In genomic region chr10:58919927-58920654, GRCh38 we compare ENCODE assay signal across 13 cellular contexts.
DNase-seq lines count a peak whose midpoint lies in the region; ATAC-seq, FAIRE-seq and TF ChIP-seq lines count a peak whose summit lies in the region.
"Had no signal": no experiment of that assay in that cellular context is flagged by ENCODE, and none has a peak within 500 bp of the region (broad histone marks: within the 10 kb centered on the region; RNA-seq: fewer than 3 reads in every experiment).

No MANE protein-coding gene starts in this region.

- peaks cover 27% of the 10 kb centered on the region for H3K4me1 ChIP-seq in A549
- H3K4me1 ChIP-seq in SK-N-SH (ENCODE audit: control insufficient read depth in 1 of 2, insufficient read depth in 2 of 2, low read depth in 1 of 2, low read length in 1 of 2), result peaks cover 4 to 18% of the 10 kb centered on the region in 2 experiments; a peak in 2 of 4 replicates
- peaks cover 0 to 9% (median 0%) of the 10 kb centered on the region in 3 donors for H3K4me1 ChIP-seq in esophagus squamous epithelium

- no peaks in the 10 kb centered on the region for H3K9me2 ChIP-seq in SK-N-SH

- TF ChIP-seq EP300 in A549 (IDR thresholded peaks at IDR 0.05) (no peak), SK-N-SH (IDR thresholded peaks at IDR 0.05; ENCODE audit: borderline replicate concordance in 1 of 2, low read depth in 1 of 2, low read length in 1 of 2) (peak in 1 of 2 experiments; percentile 32; a peak in 1 of 4 replicates)

- H3K27ac ChIP-seq in A549 (peak overlapping the region; percentile 23 to 66; a peak in 5 of 6 replicates), SK-N-SH (ENCODE audit: low read depth in 2 of 2, low read length in 1 of 2) (peak overlapping the region; percentile 58 to 86; a peak in 3 of 4 replicates), esophagus squamous epithelium (no peak overlapping the region), dorsolateral prefrontal cortex (peak overlapping the region in 18 of 59 donors; percentile 2 to 72 (median 41))

- DNase-seq in A549 (ENCODE audit: low read depth in 1 of 2, low spot score in 1 of 2) (peak; percentile 68 to 72), H54 (ENCODE audit: insufficient read length, low spot score) (peak; percentile 76), SK-N-SH (no peak), glomerular visceral epithelial cell (ENCODE audit: extremely low spot score) (peak; percentile 62), esophagus squamous epithelium (lab: John Stamatoyannopoulos, UW) (no peak), dorsolateral prefrontal cortex (no peak)
- DNase-seq: activated CD4-positive, alpha-beta memory T cell treated with anti-CD3 and anti-CD28 coated beads for 36 hours; CD8-positive, alpha-beta memory T cell; dermis blood vessel endothelial cell; NCI-H82 had no signal

- ATAC-seq in A549, result peak; percentile 97 to 98
- no peak for ATAC-seq in HG03097 (IDR thresholded peaks at IDR 0.05; ENCODE audit: low FRiP score, unreplicated experiment)
- ATAC-seq in HG03135 (IDR thresholded peaks at IDR 0.05; ENCODE audit: unreplicated experiment), result no peak

- TF ChIP-seq RAD21 in A549 (conservative IDR thresholded peaks at IDR 0.05 in 1 of 2, IDR thresholded peaks at IDR 0.05 in 1 of 2) (no peak), SK-N-SH (IDR thresholded peaks at IDR 0.05; ENCODE audit: low read length) (no peak)

- POLR2A ChIA-PET in A549 (lab: Yijun Ruan, JAX) (no interaction called here), SK-N-SH (lab: Yijun Ruan, JAX) (no interaction called here)

- WGBS in A549 (ENCODE audit: missing lambda C conversion rate), result 1% methylated on average over 3 of the region's 3 CpGs
- WGBS in SK-N-SH (ENCODE audit: low lambda C conversion rate), result 8% methylated on average over 3 of the region's 3 CpGs
- WGBS in esophagus squamous epithelium, 2 donors, result 10 to 35% methylated on average over 3 of the region's 3 CpGs

- intact Hi-C loops in esophagus squamous epithelium (cut with DNase I), result no loop called here
- intact Hi-C loops in dorsolateral prefrontal cortex (cut with DNase I), result no loop called here

- H3K4me3 ChIP-seq in A549 (no peak overlapping the region), SK-N-SH (ENCODE audit: low read depth in 2 of 2, low read length in 1 of 2) (peak overlapping the region in 1 of 2 experiments; percentile 7; a peak in 1 of 4 replicates), esophagus squamous epithelium (no peak overlapping the region), dorsolateral prefrontal cortex (no peak overlapping the region)
- H3K4me3 ChIP-seq: lung had no signal

- peaks cover 22% of the 10 kb centered on the region for H3F3A ChIP-seq in SK-N-SH (replicated peaks; ENCODE audit: insufficient read depth)

- FAIRE-seq in A549 (lab: Jason Lieb, UNC) (peak; percentile 83), H54 (lab: Jason Lieb, UNC) (peak; percentile 100)

- no peaks in the 10 kb centered on the region for H4K20me1 ChIP-seq in SK-N-SH (ENCODE audit: insufficient read depth)

- no peak for TF ChIP-seq POLR2A in A549 (IDR thresholded peaks at IDR 0.05; ENCODE audit: low read length)
- no peak for TF ChIP-seq POLR2A in H54 (IDR thresholded peaks at IDR 0.05; ENCODE audit: low read depth, low read length)
- no peak for TF ChIP-seq POLR2A in esophagus squamous epithelium (IDR thresholded peaks at IDR 0.05)

- H3K36me3 ChIP-seq in SK-N-SH (replicated peaks in 1 of 2; ENCODE audit: control insufficient read depth in 1 of 2, insufficient read depth in 2 of 2, low read length in 1 of 2), result no peaks in the 10 kb centered on the region
- H3K36me3 ChIP-seq in esophagus squamous epithelium, result no peaks in the 10 kb centered on the region

- H3K4me2 ChIP-seq in A549 (peak overlapping the region; percentile 60), SK-N-SH (peak overlapping the region; percentile 20; the same call in 1 of the 2 replicates)

- CTCF ChIA-PET in A549 (lab: Yijun Ruan, JAX), result interaction anchor here (0.7 to 1.2 kb wide), 2 partner anchors 11 to 32 kb away, joined by 3 read pairs; no protein-coding TSS in a partner anchor
- CTCF ChIA-PET in SK-N-SH (lab: Yijun Ruan, JAX), result interaction anchor here (1.3 to 1.4 kb wide), 3 partner anchors 8 to 702 kb away, joined by 3 read pairs; no protein-coding TSS in a partner anchor

- peak overlapping the region; percentile 49; the same call in 1 of the 2 replicates for H2AFZ ChIP-seq in SK-N-SH (ENCODE audit: low read depth)

- peak overlapping the region; percentile 51; the same call in 1 of the 2 replicates for H3K9ac ChIP-seq in SK-N-SH

- no peaks in the 10 kb centered on the region for H3K79me2 ChIP-seq in SK-N-SH (ENCODE audit: insufficient read depth)

- H3K9me3 ChIP-seq in A549 (no peaks in the 10 kb centered on the region), SK-N-SH (no peaks in the 10 kb centered on the region), esophagus squamous epithelium (no peaks in the 10 kb centered on the region)

- TF ChIP-seq CTCF in A549 (IDR thresholded peaks at IDR 0.05), result no peak
- TF ChIP-seq CTCF in SK-N-SH (IDR thresholded peaks at IDR 0.05), result no peak
- TF ChIP-seq CTCF in esophagus squamous epithelium (IDR thresholded peaks at IDR 0.05), result no peak
- no peak for TF ChIP-seq CTCF in dorsolateral prefrontal cortex (IDR thresholded peaks at IDR 0.05 in 54 of 56, conservative IDR thresholded peaks at IDR 0.05 in 2 of 56; ENCODE audit: low read depth in 1 of 56, partially characterized antibody in 56 of 56)

- H3K27me3 ChIP-seq in SK-N-SH (ENCODE audit: insufficient read depth) (no peaks in the 10 kb centered on the region), esophagus squamous epithelium (no peaks in the 10 kb centered on the region), dorsolateral prefrontal cortex (no peaks in the 10 kb centered on the region)

TF ChIP-seq in A549, 52 proteins besides CTCF, POLR2A, EP300 and RAD21 (continues in another document):
- TF ChIP-seq USF2 (IDR thresholded peaks at IDR 0.05) (no peak), KDM5A (IDR thresholded peaks at IDR 0.05) (no peak), HDAC2 (IDR thresholded peaks at IDR 0.05) (no peak), MYC (IDR thresholded peaks at IDR 0.05; ENCODE audit: borderline replicate concordance, low read length) (no peak), FOSL2 (IDR thresholded peaks at IDR 0.05) (peak; percentile 60; the same call in 1 of the 2 replicates), FOSL2 (CRISPR knock-in tag; IDR thresholded peaks at IDR 0.05) (peak; percentile 84), E2F6 (IDR thresholded peaks at IDR 0.05; ENCODE audit: borderline replicate concordance, low read depth) (no peak), MAFK (IDR thresholded peaks at IDR 0.05; ENCODE audit: partially characterized antibody) (peak; percentile 59), POLR2AphosphoS2 (conservative IDR thresholded peaks at IDR 0.05; ENCODE audit: low read length) (no peak)

TF ChIP-seq in SK-N-SH, 30 proteins besides CTCF, POLR2A, EP300 and RAD21 (continues in another document):
- TF ChIP-seq TCF12 (IDR thresholded peaks at IDR 0.05), result peak; percentile 47
- peak; percentile 62 for TF ChIP-seq JUND (IDR thresholded peaks at IDR 0.05)
- no peak for TF ChIP-seq POLR2AphosphoS5 (IDR thresholded peaks at IDR 0.05; ENCODE audit: low read depth, low read length)
- no peak for TF ChIP-seq RCOR1 (IDR thresholded peaks at IDR 0.05; ENCODE audit: low read length)
- no peak for TF ChIP-seq ZBTB33 (IDR thresholded peaks at IDR 0.05; ENCODE audit: borderline replicate concordance, low read depth)
- peak; percentile 2; the same call in 1 of the 2 replicates for TF ChIP-seq RXRA (IDR thresholded peaks at IDR 0.05; ENCODE audit: borderline replicate concordance, low read depth)
- no peak for TF ChIP-seq FOXJ3 (CRISPR knock-in tag; IDR thresholded peaks at IDR 0.05)
- no peak for TF ChIP-seq USF1 (IDR thresholded peaks at IDR 0.05; ENCODE audit: borderline replicate concordance, low read depth)
- TF ChIP-seq TEAD4 (IDR thresholded peaks at IDR 0.05; ENCODE audit: borderline replicate concordance, insufficient read depth), result peak; percentile 63; the same call in 1 of the 2 replicates
- no peak for TF ChIP-seq RFX5 (IDR thresholded peaks at IDR 0.05; ENCODE audit: low read length)
- no peak for TF ChIP-seq MAX (IDR thresholded peaks at IDR 0.05; ENCODE audit: low read depth)
- TF ChIP-seq PBX3 (IDR thresholded peaks at IDR 0.05), result peak; percentile 73
- TF ChIP-seq NFIC (IDR thresholded peaks at IDR 0.05; ENCODE audit: borderline replicate concordance), result peak; percentile 11; the same call in 1 of the 2 replicates
- TF ChIP-seq EZH2phosphoT487 (IDR thresholded peaks at IDR 0.05; ENCODE audit: borderline replicate concordance, low read depth), result no peak

Comparison
In these comparisons a context has a peak if more than half of its experiments do, and no peak if none do; other contexts are left out.
1. ATAC-seq: peak in A549 (2 of 2); none in HG03097 (single experiment) and HG03135 (single experiment).
2. DNase-seq: peak in A549 (2 of 2), H54 (single experiment) and glomerular visceral epithelial cell (single experiment); none in SK-N-SH (single experiment), esophagus squamous epithelium (single experiment) and dorsolateral prefrontal cortex (0 of 10).
3. H3K27ac ChIP-seq: peak in A549 (2 of 2) and SK-N-SH (2 of 2); none in esophagus squamous epithelium (0 of 4).
4. Of the 12 proteins assayed by ChIP-seq in both A549 and SK-N-SH: peak only in A549: MAX; only in SK-N-SH: PBX3; in both: FOSL2; in neither: 8; mixed calls (peak in some experiments, not most) for 1.